Comparison of ENCODE assay signal across 33 cellular contexts in genomic region chr1:180366386-180367068, GRCh38.
DNase-seq lines count a peak whose midpoint lies in the region; ATAC-seq and TF ChIP-seq lines count a peak whose summit lies in the region.
"Had no signal": no experiment of that assay in that cellular context is flagged by ENCODE, and none has a peak within 500 bp of the region (broad histone marks: within the 10 kb centered on the region; RNA-seq: fewer than 3 reads in every experiment).

No MANE protein-coding gene starts in this region.

- no peak for ATAC-seq in activated T-cell treated with anti-CD3 and anti-CD28 coated beads, Interleukin-2, amount 50 U/mL, for 72 hours (replicated peaks in 1 of 2)
- no peak for ATAC-seq in activated T-cell treated with anti-CD3 and anti-CD28 coated beads, Interleukin-2, amount 50 U/mL, for 4 hours
- no peak for ATAC-seq in HG03039 (IDR thresholded peaks at IDR 0.05; ENCODE audit: unreplicated experiment)
- no peak for ATAC-seq in natural killer cell treated with Interleukin-12 subunit alpha and Interleukin-12 subunit beta and Interleukin-15 and Interleukin-18, amount 100 ng/mL, for 72 hours
- ATAC-seq: left lung, Panc1 had no signal

- intact Hi-C loops in dorsolateral prefrontal cortex (cut with DNase I): no loop called here

- no peaks in the 10 kb centered on the region for H3K36me3 Mint-ChIP-seq in activated T-cell treated with anti-CD3 and anti-CD28 coated beads, Interleukin-2, amount 50 U/mL, for 72 hours (ENCODE audit: insufficient read depth in 2 of 2)
- peaks cover 13% of the 10 kb centered on the region for H3K36me3 Mint-ChIP-seq in activated T-cell treated with anti-CD3 and anti-CD28 coated beads, Interleukin-2, amount 50 U/mL, for 4 hours (ENCODE audit: insufficient read depth)
- no peaks in the 10 kb centered on the region for H3K36me3 Mint-ChIP-seq in natural killer cell treated with Interleukin-12 subunit alpha and Interleukin-12 subunit beta and Interleukin-15 and Interleukin-18, amount 100 ng/mL, for 72 hours

- H3K27me3 ChIP-seq in dorsolateral prefrontal cortex: no peaks in the 10 kb centered on the region
- H3K27me3 ChIP-seq: left lung had no signal

- H3K4me3 ChIP-seq in fibroblast of pulmonary artery (replicated peaks; ENCODE audit: low read depth, low read length) (no peak overlapping the region), dorsolateral prefrontal cortex (no peak overlapping the region)
- H3K4me3 ChIP-seq: left lung, smooth muscle cell, thoracic aorta had no signal

- H3K27me3 Mint-ChIP-seq in activated T-cell treated with anti-CD3 and anti-CD28 coated beads, Interleukin-2, amount 50 U/mL, for 72 hours (ENCODE audit: low read depth): no peaks in the 10 kb centered on the region
- H3K27me3 Mint-ChIP-seq in activated T-cell treated with anti-CD3 and anti-CD28 coated beads, Interleukin-2, amount 50 U/mL, for 4 hours (ENCODE audit: low read depth): no peaks in the 10 kb centered on the region
- no peaks in the 10 kb centered on the region for H3K27me3 Mint-ChIP-seq in natural killer cell treated with Interleukin-12 subunit alpha and Interleukin-12 subunit beta and Interleukin-15 and Interleukin-18, amount 100 ng/mL, for 72 hours
- H3K27me3 Mint-ChIP-seq: activated CD4-positive, alpha-beta T cell treated with anti-CD3 and anti-CD28 coated beads, Interleukin-2, amount 10 ng/mL, durations not matched to agents 24 days and 14 days; activated naive CD8-positive, alpha-beta T cell treated with anti-CD3 and anti-CD28 coated beads for 36 hours; central memory CD8-positive, alpha-beta T cell; memory B cell; stimulated activated naive CD8-positive, alpha-beta T cell treated with anti-CD3 and anti-CD28 coated beads, Interleukin-15, Interleukin-2, amounts not matched to agents 100 ng/mL and 50 ng/mL, for 24 hours had no signal

- H3K9me3 Mint-ChIP-seq in activated T-cell treated with anti-CD3 and anti-CD28 coated beads, Interleukin-2, amount 50 U/mL, for 72 hours: no peaks in the 10 kb centered on the region
- peaks cover 6% of the 10 kb centered on the region for H3K9me3 Mint-ChIP-seq in activated T-cell treated with anti-CD3 and anti-CD28 coated beads, Interleukin-2, amount 50 U/mL, for 4 hours
- H3K9me3 Mint-ChIP-seq in natural killer cell treated with Interleukin-12 subunit alpha and Interleukin-12 subunit beta and Interleukin-15 and Interleukin-18, amount 100 ng/mL, for 72 hours: no peaks in the 10 kb centered on the region
- H3K9me3 Mint-ChIP-seq: activated CD4-positive, alpha-beta T cell treated with anti-CD3 and anti-CD28 coated beads, Interleukin-2, amount 10 ng/mL, durations not matched to agents 24 days and 14 days; central memory CD8-positive, alpha-beta T cell; T-helper 2 cell treated with Interferon-gamma antibody and Interleukin-4, amounts not matched to agents 5 μg/mL and 100 μg/mL, for 36 hours had no signal

- no peak for TF ChIP-seq CTCF in fibroblast of pulmonary artery (IDR thresholded peaks at IDR 0.05; ENCODE audit: low read length, missing control alignments)
- no peak for TF ChIP-seq CTCF in dorsolateral prefrontal cortex (IDR thresholded peaks at IDR 0.05 in 54 of 56, conservative IDR thresholded peaks at IDR 0.05 in 2 of 56; ENCODE audit: low read depth in 1 of 56, partially characterized antibody in 56 of 56)

- H3K27ac Mint-ChIP-seq in activated T-cell treated with anti-CD3 and anti-CD28 coated beads, Interleukin-2, amount 50 U/mL, for 72 hours: peak overlapping the region; percentile 42
- no peak overlapping the region for H3K27ac Mint-ChIP-seq in natural killer cell treated with Interleukin-12 subunit alpha and Interleukin-12 subunit beta and Interleukin-15 and Interleukin-18, amount 100 ng/mL, for 72 hours
- H3K27ac Mint-ChIP-seq: activated CD4-positive, alpha-beta T cell treated with anti-CD3 and anti-CD28 coated beads, Interleukin-2, amount 10 ng/mL, durations not matched to agents 24 days and 14 days; activated naive CD8-positive, alpha-beta T cell treated with anti-CD3 and anti-CD28 coated beads for 36 hours; memory B cell; stimulated activated naive CD8-positive, alpha-beta T cell treated with anti-CD3 and anti-CD28 coated beads, Interleukin-15, Interleukin-2, amounts not matched to agents 100 ng/mL and 50 ng/mL, for 24 hours; T-helper 2 cell treated with Interferon-gamma antibody and Interleukin-4, amounts not matched to agents 5 μg/mL and 100 μg/mL, for 36 hours had no signal

- H3K4me1 Mint-ChIP-seq in activated T-cell treated with anti-CD3 and anti-CD28 coated beads, Interleukin-2, amount 50 U/mL, for 72 hours (ENCODE audit: low read depth): peaks cover 8% of the 10 kb centered on the region
- H3K4me1 Mint-ChIP-seq in activated T-cell treated with anti-CD3 and anti-CD28 coated beads, Interleukin-2, amount 50 U/mL, for 4 hours (ENCODE audit: low read depth): peaks cover 4% of the 10 kb centered on the region
- H3K4me1 Mint-ChIP-seq in natural killer cell treated with Interleukin-12 subunit alpha and Interleukin-12 subunit beta and Interleukin-15 and Interleukin-18, amount 100 ng/mL, for 72 hours (ENCODE audit: low read depth in 2 of 2): peaks cover 0 to 4% of the 10 kb centered on the region in 2 donors
- H3K4me1 Mint-ChIP-seq: neural crest cell had no signal

- no peak overlapping the region for H3K27ac ChIP-seq in dorsolateral prefrontal cortex
- H3K27ac ChIP-seq: left lung, thoracic aorta, VCaP had no signal

- H3K4me3 Mint-ChIP-seq in activated T-cell treated with anti-CD3 and anti-CD28 coated beads, Interleukin-2, amount 50 U/mL, for 72 hours: no peak overlapping the region
- H3K4me3 Mint-ChIP-seq in activated T-cell treated with anti-CD3 and anti-CD28 coated beads, Interleukin-2, amount 50 U/mL, for 4 hours: no peak overlapping the region
- H3K4me3 Mint-ChIP-seq in natural killer cell treated with Interleukin-12 subunit alpha and Interleukin-12 subunit beta and Interleukin-15 and Interleukin-18, amount 100 ng/mL, for 72 hours: no peak overlapping the region
- H3K4me3 Mint-ChIP-seq: activated CD4-positive, alpha-beta T cell treated with anti-CD3 and anti-CD28 coated beads, Interleukin-2, amount 10 ng/mL, durations not matched to agents 24 days and 14 days; activated naive CD8-positive, alpha-beta T cell treated with anti-CD3 and anti-CD28 coated beads for 36 hours; central memory CD8-positive, alpha-beta T cell; memory B cell; neural crest cell; stimulated activated naive CD8-positive, alpha-beta T cell treated with anti-CD3 and anti-CD28 coated beads, Interleukin-15, Interleukin-2, amounts not matched to agents 100 ng/mL and 50 ng/mL, for 24 hours; T-helper 2 cell treated with Interferon-gamma antibody and Interleukin-4, amounts not matched to agents 5 μg/mL and 100 μg/mL, for 36 hours had no signal

- DNase-seq in activated T-cell treated with anti-CD3 and anti-CD28 coated beads, Interleukin-2, amount 50 U/mL, for 72 hours: no peak
- DNase-seq in activated T-cell treated with anti-CD3 and anti-CD28 coated beads, Interleukin-2, amount 50 U/mL, for 4 hours: no peak
- peak; percentile 8 for DNase-seq in amniotic epithelial cell (ENCODE audit: low read depth)
- peak; percentile 53 for DNase-seq in fibroblast of pulmonary artery (ENCODE audit: low read depth)
- no peak for DNase-seq in dorsolateral prefrontal cortex
- DNase-seq in DMS79 (lab: John Stamatoyannopoulos, UW): no peak
- DNase-seq in natural killer cell treated with Interleukin-12 subunit alpha and Interleukin-12 subunit beta and Interleukin-15 and Interleukin-18, amount 100 ng/mL, for 72 hours (ENCODE audit: low spot score): no peak
- DNase-seq: activated CD4-positive, alpha-beta T cell treated with anti-CD3 and anti-CD28 coated beads, Interleukin-2, amount 10 ng/mL, durations not matched to agents 24 days and 14 days; activated CD8-positive, alpha-beta memory T cell treated with anti-CD3 and anti-CD28 coated beads for 24 hours; activated effector memory CD4-positive, alpha-beta T cell treated with Interleukin-2 at 50 U/mL for 16 hours; activated naive CD8-positive, alpha-beta T cell treated with anti-CD3 and anti-CD28 coated beads for 36 hours; activated T-cell treated with anti-CD3 and anti-CD28 coated beads for 4 hours; Calu3; glutamatergic neuron; H7; Kasumi-1; left lung; NCI-H1417 treated with DMSO at 0.1 percent for 48 hours; NCI-H2029 treated with DMSO at 0.1 percent for 48 hours; NCI-H748 treated with DMSO at 0.1 percent for 48 hours; SHP77; stimulated activated CD4-positive, alpha-beta T cell treated with anti-CD3 and anti-CD28 coated beads, Interleukin-2, amount 100 ng/mL, for 24 hours; stimulated activated CD8-positive, alpha-beta memory T cell treated with anti-CD3 and anti-CD28 coated beads, Interleukin-4, amount 100 ng/mL, for 48 hours had no signal

Comparison
In these comparisons a context has a peak if more than half of its experiments do, and no peak if none do; other contexts are left out.
1. DNase-seq: peak in amniotic epithelial cell (single experiment) and fibroblast of pulmonary artery (single experiment); none in activated T-cell treated with anti-CD3 and anti-CD28 coated beads, Interleukin-2, amount 50 U/mL, for 72 hours (0 of 2), activated T-cell treated with anti-CD3 and anti-CD28 coated beads, Interleukin-2, amount 50 U/mL, for 4 hours (single experiment), dorsolateral prefrontal cortex (0 of 10), DMS79 (single experiment) and natural killer cell treated with Interleukin-12 subunit alpha and Interleukin-12 subunit beta and Interleukin-15 and Interleukin-18, amount 100 ng/mL, for 72 hours (single experiment).